ENCODE assay signal across 1 cellular context in genomic region chr9:78707481-78707977, GRCh38.
TF ChIP-seq lines count a peak whose summit lies in the region.

No MANE protein-coding gene starts in this region.

TF ChIP-seq in GM23338, 12 proteins besides CTCF, POLR2A, EP300 and RAD21 (continued from another document):
- no peak for TF ChIP-seq STAT1 (IDR thresholded peaks at IDR 0.05; ENCODE audit: unreplicated experiment)
